8 cellular contexts compared by ENCODE assay signal in genomic region chr3:55330355-55330754, GRCh38.
DNase-seq lines count a peak whose midpoint lies in the region; ATAC-seq and TF ChIP-seq lines count a peak whose summit lies in the region.
"Had no signal": no experiment of that assay in that cellular context is flagged by ENCODE, and none has a peak within 500 bp of the region (broad histone marks: within the 10 kb centered on the region; RNA-seq: fewer than 3 reads in every experiment).

No MANE protein-coding gene starts in this region.

- no peak overlapping the region for H3K4me3 ChIP-seq in fibroblast of villous mesenchyme (ENCODE audit: low read depth, low read length)

- ATAC-seq in HG02938 (IDR thresholded peaks at IDR 0.05; ENCODE audit: unreplicated experiment) (no peak), GM19467 (IDR thresholded peaks at IDR 0.05; ENCODE audit: unreplicated experiment) (no peak)

- no peak for TF ChIP-seq CTCF in fibroblast of villous mesenchyme (IDR thresholded peaks at IDR 0.05; ENCODE audit: insufficient read depth, low read depth, low read length)

- DNase-seq in H4 (ENCODE audit: low spot score) (peak; percentile 78), RPMI7951 (ENCODE audit: low read depth) (peak; percentile 98), fibroblast of villous mesenchyme (ENCODE audit: low read depth) (peak; percentile 89), smooth muscle cell of the brain vasculature (ENCODE audit: low read depth, low spot score) (peak; percentile 65)
- no peak for DNase-seq in stimulated activated naive CD4-positive, alpha-beta T cell treated with Interleukin-2 at 50 U/mL for 16 hours (lab: John Stamatoyannopoulos, UW)
- DNase-seq: NCI-H2171 treated with DMSO at 0.1 percent for 48 hours had no signal
